22 cellular contexts compared by ENCODE assay signal in the genomic region with DNA sequence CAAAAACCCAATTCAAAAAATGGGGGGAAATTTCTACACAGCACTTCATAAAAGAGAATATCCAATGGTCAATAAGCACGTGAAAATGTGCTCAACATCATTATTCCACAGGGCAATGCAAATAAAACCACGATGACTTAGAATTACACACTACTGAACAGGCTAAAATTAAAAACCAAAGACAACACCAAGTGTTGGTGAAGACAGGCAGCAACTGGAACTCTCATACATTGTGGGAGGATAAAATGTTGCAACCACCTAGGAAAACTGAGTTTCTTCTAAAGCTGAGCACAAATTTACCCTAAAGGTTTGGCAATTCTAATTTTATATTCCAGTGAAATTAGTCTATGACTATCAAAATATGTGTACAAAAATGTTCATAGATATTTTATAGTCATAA.
"Had no signal": no experiment of that assay in that cellular context is flagged by ENCODE, and none has a peak within 500 bp of the region (broad histone marks: within the 10 kb centered on the region; RNA-seq: fewer than 3 reads in every experiment).

No MANE protein-coding gene starts in this region.

- ATAC-seq: left ventricle myocardium superior; lower lobe of right lung; naive thymus-derived CD8-positive, alpha-beta T cell; psoas muscle; right cardiac atrium had no signal

- H3K4me1 ChIP-seq: psoas muscle, testis, tibial artery had no signal

- H3K27ac ChIP-seq: coronary artery, esophagus muscularis mucosa, lower lobe of right lung, ovary, psoas muscle, skin epidermis, testis, tibial artery had no signal

- H3K9me3 ChIP-seq: esophagus muscularis mucosa, lower lobe of right lung, ovary, psoas muscle, spleen, testis, tibial artery had no signal

- H3K4me3 Mint-ChIP-seq: nephron progenitor cell, type B pancreatic cell had no signal

- H3K27ac Mint-ChIP-seq: type B pancreatic cell had no signal

- H3K4me1 Mint-ChIP-seq: nephron progenitor cell had no signal

- DNase-seq: dermis blood vessel endothelial cell; effector memory CD4-positive, alpha-beta T cell; foreskin melanocyte; hypothalamus; left ventricle myocardium superior; lower lobe of right lung; naive thymus-derived CD8-positive, alpha-beta T cell; nephron progenitor cell; occipital lobe; ovary; posterior cingulate gyrus; psoas muscle; right cardiac atrium; spleen; stimulated activated naive CD4-positive, alpha-beta T cell; substantia nigra; testis; tibial artery had no signal

- H3K27me3 Mint-ChIP-seq: naive thymus-derived CD8-positive, alpha-beta T cell; type B pancreatic cell had no signal

- H3K27me3 ChIP-seq: esophagus muscularis mucosa, ovary, spleen, testis, tibial artery had no signal

- H3K4me3 ChIP-seq: coronary artery, esophagus muscularis mucosa, lower lobe of right lung, ovary, psoas muscle, skin epidermis, spleen, testis, tibial artery had no signal

- H3K36me3 ChIP-seq: ovary had no signal
